3 cellular contexts compared by ENCODE assay signal in genomic region chr6:30159988-30160387, GRCh38. TPM values are rescaled to one million over a fixed set of nuclear protein-coding genes. Genes with fewer than 3 reads are reported as not detected.
"Had no signal": no experiment of that assay in that cellular context is flagged by ENCODE, and none has a peak within 500 bp of the region (broad histone marks: within the 10 kb centered on the region; RNA-seq: fewer than 3 reads in every experiment).

No MANE protein-coding gene starts in this region.

- DNase-seq: GDM1, GF-D8 had no signal

- H3K4me3 ChIP-seq: GM12878 had no signal

- ATAC-seq: GM12878 had no signal

RNA-seq across cellular contexts. Expression of gene TRIM10, which starts 1.0 kb away (rescaled TPM):
- total RNA-seq: GM12878 had no signal

RNA-seq across cellular contexts. Expression of gene TRIM15, which starts 3.4 kb away (rescaled TPM):
- total RNA-seq: GM12878 had no signal

RNA-seq across cellular contexts. Expression of gene TRIM40, which starts 24.0 kb away (rescaled TPM):
- total RNA-seq: GM12878 had no signal
